ENCODE assay signal across 1 cellular context in genomic region chr19:7500811-7501450, GRCh38.
TF ChIP-seq lines count a peak whose summit lies in the region.

No MANE protein-coding gene starts in this region.

TF ChIP-seq in A549, 52 proteins besides CTCF, POLR2A, EP300 and RAD21 (continued from another document):
- TF ChIP-seq, protein P1, sequence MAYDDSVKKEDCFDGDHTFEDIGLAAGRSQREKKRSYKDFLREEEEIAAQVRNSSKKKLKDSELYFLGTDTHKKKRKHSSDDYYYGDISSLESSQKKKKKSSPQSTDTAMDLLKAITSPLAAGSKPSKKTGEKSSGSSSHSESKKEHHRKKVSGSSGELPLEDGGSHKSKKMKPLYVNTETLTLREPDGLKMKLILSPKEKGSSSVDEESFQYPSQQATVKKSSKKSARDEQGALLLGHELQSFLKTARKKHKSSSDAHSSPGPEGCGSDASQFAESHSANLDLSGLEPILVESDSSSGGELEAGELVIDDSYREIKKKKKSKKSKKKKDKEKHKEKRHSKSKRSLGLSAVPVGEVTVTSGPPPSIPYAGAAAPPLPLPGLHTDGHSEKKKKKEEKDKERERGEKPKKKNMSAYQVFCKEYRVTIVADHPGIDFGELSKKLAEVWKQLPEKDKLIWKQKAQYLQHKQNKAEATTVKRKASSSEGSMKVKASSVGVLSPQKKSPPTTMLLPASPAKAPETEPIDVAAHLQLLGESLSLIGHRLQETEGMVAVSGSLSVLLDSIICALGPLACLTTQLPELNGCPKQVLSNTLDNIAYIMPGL (CRISPR knock-in tag; IDR thresholded peaks at IDR 0.05; ENCODE audit: borderline replicate concordance), result 0 out of 2 replicates have a peak, but pooled peaks have one; percentile 61
- TF ChIP-seq MAZ (IDR thresholded peaks at IDR 0.05; ENCODE audit: borderline replicate concordance, low read depth, low read length) (no peak), ELK1 (IDR thresholded peaks at IDR 0.05; ENCODE audit: low read depth, low read length) (no peak), HEYL (CRISPR knock-in tag; IDR thresholded peaks at IDR 0.05) (no peak), EHMT2 (IDR thresholded peaks at IDR 0.05; ENCODE audit: low read depth) (no peak), SREBF2 (IDR thresholded peaks at IDR 0.05) (no peak)
